Comparison of ENCODE assay signal across 11 cellular contexts in the genomic region with DNA sequence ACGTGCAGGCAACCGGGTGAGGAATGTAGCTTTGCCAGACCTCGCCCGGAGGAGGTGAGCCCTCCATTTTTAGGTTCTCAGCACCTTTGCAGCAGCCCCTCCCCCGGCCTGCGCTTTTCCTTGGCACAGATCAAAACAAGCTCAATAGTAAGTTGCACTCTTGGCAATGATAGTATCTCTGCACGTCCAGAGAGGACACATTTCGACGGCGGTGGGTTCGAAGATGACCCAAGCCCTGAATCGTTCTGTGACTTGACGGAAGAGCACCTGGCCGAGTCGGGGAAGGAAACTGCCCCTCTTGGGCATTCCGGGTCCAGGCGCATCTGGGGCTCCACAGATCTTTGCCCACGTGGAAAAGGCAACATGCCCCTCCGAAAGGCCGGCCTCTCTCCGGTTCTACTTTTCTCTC. TPM values are rescaled to one million over a fixed set of nuclear protein-coding genes. Genes with fewer than 3 reads are reported as not detected.
DNase-seq lines count a peak whose midpoint lies in the region; ATAC-seq, FAIRE-seq and TF ChIP-seq lines count a peak whose summit lies in the region.
"Had no signal": no experiment of that assay in that cellular context is flagged by ENCODE, and none has a peak within 500 bp of the region (broad histone marks: within the 10 kb centered on the region; RNA-seq: fewer than 3 reads in every experiment).

No MANE protein-coding gene starts in this region.

- H3K27ac Mint-ChIP-seq in osteocyte (ENCODE audit: unreplicated experiment), result no peak overlapping the region
- H3K27ac Mint-ChIP-seq in stimulated activated naive CD8-positive, alpha-beta T cell treated with anti-CD3 and anti-CD28 coated beads, Interleukin-15, amount 100 ng/mL, for 72 hours, result no peak overlapping the region

- no peak for TF ChIP-seq POLR2A in esophagus squamous epithelium (IDR thresholded peaks at IDR 0.05)

- H3K27me3 ChIP-seq in BLaER1 (peaks cover 91% of the 10 kb centered on the region), esophagus squamous epithelium (peaks cover 0 to 99% (median 14%) of the 10 kb centered on the region in 4 donors)

- H3K27me3 Mint-ChIP-seq in osteocyte (ENCODE audit: unreplicated experiment), result peaks cover 69% of the 10 kb centered on the region
- peaks cover 99% of the 10 kb centered on the region for H3K27me3 Mint-ChIP-seq in stimulated activated naive CD8-positive, alpha-beta T cell treated with anti-CD3 and anti-CD28 coated beads, Interleukin-15, amount 100 ng/mL, for 72 hours

- 5 to 9% methylated on average over 14 to 21 of the region's 21 CpGs for WGBS in esophagus squamous epithelium, 2 donors

- no peak overlapping the region for H3K4me2 ChIP-seq in BLaER1

- DNase-seq in HTR-8/SVneo (ENCODE audit: insufficient read length, low spot score) (no peak), esophagus squamous epithelium (lab: John Stamatoyannopoulos, UW) (no peak), osteocyte (ENCODE audit: extremely low spot score, unreplicated experiment) (no peak), hippocampal formation (lab: John Stamatoyannopoulos, UW) (no peak), NOMO-1 (lab: John Stamatoyannopoulos, UW; ENCODE audit: unreplicated experiment in 2 of 2) (no peak)
- DNase-seq in stimulated activated naive CD8-positive, alpha-beta T cell treated with anti-CD3 and anti-CD28 coated beads, Interleukin-15, amount 100 ng/mL, for 72 hours, result no peak
- DNase-seq: aorta had no signal

- H3K4me3 Mint-ChIP-seq in osteocyte (ENCODE audit: unreplicated experiment), result peak overlapping the region; percentile 79
- peak overlapping the region in 1 of 2 donors; percentile 15 for H3K4me3 Mint-ChIP-seq in stimulated activated naive CD8-positive, alpha-beta T cell treated with anti-CD3 and anti-CD28 coated beads, Interleukin-15, amount 100 ng/mL, for 72 hours

- peak overlapping the region; percentile 61 for H3K4me3 ChIP-seq in BLaER1
- peak overlapping the region; percentile 25 to 73 (median 49) for H3K4me3 ChIP-seq in esophagus squamous epithelium
- H3K4me3 ChIP-seq: lung had no signal

- TF ChIP-seq CTCF in esophagus squamous epithelium (IDR thresholded peaks at IDR 0.05) (no peak), osteocyte (IDR thresholded peaks at IDR 0.05) (no peak)

- no peak overlapping the region for H3K9ac ChIP-seq in BLaER1

- peaks cover 60% of the 10 kb centered on the region for H3K9me3 ChIP-seq in BLaER1
- H3K9me3 ChIP-seq in esophagus squamous epithelium, result no peaks in the 10 kb centered on the region

- H3K4me1 ChIP-seq in BLaER1 (peaks cover 26% of the 10 kb centered on the region), esophagus squamous epithelium (peaks cover 27 to 64% (median 30%) of the 10 kb centered on the region in 3 donors)

- no peaks in the 10 kb centered on the region for H3K9me3 Mint-ChIP-seq in osteocyte (ENCODE audit: unreplicated experiment)
- H3K9me3 Mint-ChIP-seq in stimulated activated naive CD8-positive, alpha-beta T cell treated with anti-CD3 and anti-CD28 coated beads, Interleukin-15, amount 100 ng/mL, for 72 hours, result no peaks in the 10 kb centered on the region
- H3K9me3 Mint-ChIP-seq: T-helper 1 cell treated with Interleukin-12 subunit alpha and Interleukin-12 subunit beta and Interleukin-4 antibody, amounts not matched to agents 30 μg/mL and 1 μg/mL, for 36 hours had no signal

- H3K36me3 Mint-ChIP-seq in osteocyte (ENCODE audit: unreplicated experiment), result no peaks in the 10 kb centered on the region

- intact Hi-C loops in esophagus squamous epithelium (cut with DNase I), result loop anchor here (5.0 kb wide), 1 partner anchor 353 kb away; no protein-coding TSS in a partner anchor

- peaks cover 43% of the 10 kb centered on the region for H3K4me1 Mint-ChIP-seq in osteocyte (ENCODE audit: unreplicated experiment)
- H3K4me1 Mint-ChIP-seq in stimulated activated naive CD8-positive, alpha-beta T cell treated with anti-CD3 and anti-CD28 coated beads, Interleukin-15, amount 100 ng/mL, for 72 hours, result peaks cover 49% of the 10 kb centered on the region

- no peak for ATAC-seq in HG03432 (IDR thresholded peaks at IDR 0.05; ENCODE audit: unreplicated experiment)
- no peak for ATAC-seq in stimulated activated naive CD8-positive, alpha-beta T cell treated with anti-CD3 and anti-CD28 coated beads, Interleukin-15, amount 100 ng/mL, for 72 hours

- H3K27ac ChIP-seq in BLaER1, result no peak overlapping the region
- peak overlapping the region in 3 of 4 donors; percentile 45 to 82 (median 82) for H3K27ac ChIP-seq in esophagus squamous epithelium

- peak; percentile 48 for FAIRE-seq in HTR-8/SVneo (lab: Jason Lieb, UNC)

- no peaks in the 10 kb centered on the region; the same call in 1 of the 2 replicates for H4K20me1 ChIP-seq in BLaER1

- H3K36me3 ChIP-seq in BLaER1 (no peaks in the 10 kb centered on the region), esophagus squamous epithelium (no peaks in the 10 kb centered on the region)

RNA-seq across cellular contexts. Expression of a gene that starts 0.9 kb away (rescaled TPM):
- under 1 TPM in 2 of 4 donors, not detected in 2; 0.30 to 0.95 TPM for total RNA-seq in esophagus squamous epithelium
- total RNA-seq in osteocyte, result 0.32 and 0.34 TPM in 2 replicates
- total RNA-seq: lung had no signal
